Comparison of ENCODE assay signal across 8 cellular contexts in genomic region chr15:98649996-98650870, GRCh38. TPM values are rescaled to one million over a fixed set of nuclear protein-coding genes. Genes with fewer than 3 reads are reported as not detected.
A peak's percentile ranks its signal among the peaks of the same experiment; 100 is the strongest.
DNase-seq lines count a peak whose midpoint lies in the region; ATAC-seq and TF ChIP-seq lines count a peak whose summit lies in the region.

No MANE protein-coding gene starts in this region.

- H3K9ac ChIP-seq in mammary epithelial cell (ENCODE audit: insufficient read depth, low read length) = peak overlapping the region; percentile 95

- CTCF ChIA-PET in mammary epithelial cell (lab: Charles Lee; ENCODE audit: low non-redundant PET) = no interaction called here

- H3K4me1 ChIP-seq in HAP-1 (peaks cover 30% of the 10 kb centered on the region), mammary epithelial cell (ENCODE audit: insufficient read depth, low read length) (peaks cover 32% of the 10 kb centered on the region)

- peak overlapping the region; percentile 91 for H3K27ac ChIP-seq in mammary epithelial cell (ENCODE audit: insufficient read depth, low read depth, low read length)

- peak overlapping the region; percentile 76 for H2AFZ ChIP-seq in mammary epithelial cell (ENCODE audit: low read depth, low read length)

- H3K27me3 ChIP-seq in HAP-1 (ENCODE audit: low read depth) (no peaks in the 10 kb centered on the region), mammary epithelial cell (ENCODE audit: insufficient read depth, low read length) (no peaks in the 10 kb centered on the region)

- DNase-seq in HAP-1 (ENCODE audit: low spot score in 2 of 2) (peak in 1 of 2 experiments; percentile 61), T-helper 9 cell (peak; percentile 32), mammary epithelial cell (peak; percentile 37), islet precursor cell (peak; percentile 69), NCI-H1436 treated with DMSO at 0.1 percent for 48 hours (lab: John Stamatoyannopoulos, UW) (no peak)
- DNase-seq in stimulated activated CD4-positive, alpha-beta T cell treated with anti-CD3 and anti-CD28 coated beads, Interleukin-15, amount 100 ng/mL, for 1 hour (ENCODE audit: low read depth in 1 of 2, low spot score in 1 of 2) = peak; percentile 11 to 21

- peak overlapping the region; percentile 97 for H3K4me2 ChIP-seq in mammary epithelial cell (ENCODE audit: insufficient read depth, low read depth, low read length)

- in situ Hi-C loops in HAP-1 (cut with MboI; ENCODE audit: low sequenced_read_pairs) = no loop called here
- in situ Hi-C loops in mammary epithelial cell (cut with MboI; ENCODE audit: low sequenced_read_pairs in 2 of 2) = loop anchor here in 1 of 2 donors (10.0 kb wide), 3 partner anchors 135 to 425 kb away; no protein-coding TSS in a partner anchor

- H4K20me1 ChIP-seq in mammary epithelial cell (ENCODE audit: insufficient read depth, low read length) = no peaks in the 10 kb centered on the region

- TSS peak; percentile 31 for BruUV-seq in mammary epithelial cell (replicated peaks; lab: Mats Ljungman, UMichigan)

- WGBS in mammary epithelial cell (ENCODE audit: low coverage, missing lambda C conversion rate) = 2% methylated on average over 10 of the region's 88 CpGs

- peak overlapping the region; percentile 62 for H3K4me3 ChIP-seq in HAP-1
- H3K4me3 ChIP-seq in mammary epithelial cell (replicated peaks in 1 of 3; ENCODE audit: insufficient read depth in 1 of 3, low read depth in 2 of 3, low read length in 3 of 3) = peak overlapping the region; percentile 89 to 100 (median 95)

- H3K9me3 ChIP-seq in HAP-1 (no peaks in the 10 kb centered on the region), mammary epithelial cell (replicated peaks; ENCODE audit: insufficient read depth, low read length) (no peaks in the 10 kb centered on the region)

- intact Hi-C loops in mammary epithelial cell (cut with micrococcal nuclease) = loop anchor here (1.0 to 5.0 kb wide), 4 partner anchors 7 to 207 kb away; no protein-coding TSS in a partner anchor

- H3K79me2 ChIP-seq in mammary epithelial cell (ENCODE audit: insufficient read depth, low read length) = peaks cover 67% of the 10 kb centered on the region

- no peak for TF ChIP-seq POLR2A in GM18505 (IDR thresholded peaks at IDR 0.05; ENCODE audit: borderline replicate concordance, extremely low read depth, insufficient read depth, insufficient read length)

- ATAC-seq in HG02798 (IDR thresholded peaks at IDR 0.05; ENCODE audit: poor library complexity, unreplicated experiment) (no peak), GM18505 (IDR thresholded peaks at IDR 0.05; ENCODE audit: unreplicated experiment) (no peak)

- dilution Hi-C loops in mammary epithelial cell (cut with HindIII; ENCODE audit: low sequenced_read_pairs) = loop anchor here (10.0 kb wide), 1 partner anchor 125 kb away; no protein-coding TSS in a partner anchor

- TF ChIP-seq CTCF in mammary epithelial cell (conservative IDR thresholded peaks at IDR 0.05 in 1 of 2, IDR thresholded peaks at IDR 0.05 in 1 of 2; ENCODE audit: extremely low read depth in 1 of 2, insufficient read depth in 1 of 2, low read depth in 1 of 2, low read length in 2 of 2) = no peak

- H3K36me3 ChIP-seq in HAP-1 (replicated peaks) (no peaks in the 10 kb centered on the region), mammary epithelial cell (ENCODE audit: insufficient read depth, low read length) (no peaks in the 10 kb centered on the region)

RNA-seq across cellular contexts. Expression of gene IGF1R, which starts 1.9 kb away (rescaled TPM):
- 10 to 100 TPM; 42.3 to 60.3 TPM for total RNA-seq in mammary epithelial cell
- 20.7 TPM for polyA plus RNA-seq in mammary epithelial cell
- 117 TPM for polyA minus RNA-seq in mammary epithelial cell
